ENCODE assay signal across 8 cellular contexts in the genomic region with DNA sequence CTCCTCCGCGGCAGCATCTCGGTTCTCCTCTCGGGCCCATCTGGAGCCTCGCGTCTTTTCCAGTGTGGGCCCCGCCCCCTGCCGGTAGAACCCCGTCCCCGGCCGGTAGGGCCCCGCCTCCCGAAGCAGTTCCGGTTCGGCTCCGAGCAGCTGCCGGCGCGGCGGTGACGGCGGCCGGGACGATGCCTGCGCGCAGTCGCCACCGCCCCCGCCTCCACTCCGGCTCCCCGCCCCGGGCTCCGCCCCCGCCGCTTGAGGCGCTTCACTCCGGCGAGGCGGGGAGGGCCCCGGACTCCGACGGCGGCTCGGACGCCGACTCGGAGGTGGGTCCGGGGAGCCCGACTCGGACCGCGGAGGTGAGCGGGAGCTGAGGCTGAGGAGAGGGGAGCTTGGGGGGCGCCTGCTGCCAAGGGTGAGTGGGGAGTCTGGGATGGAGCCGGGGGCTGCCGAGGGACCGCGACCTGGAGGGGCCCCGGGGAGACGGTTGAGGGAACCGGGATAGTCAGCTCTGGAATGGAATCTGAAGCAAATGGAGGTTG. TPM values are rescaled to one million over a fixed set of nuclear protein-coding genes. Genes with fewer than 3 reads are reported as not detected.
DNase-seq lines count a peak whose midpoint lies in the region; ATAC-seq and TF ChIP-seq lines count a peak whose summit lies in the region.

A gene (plus strand): TSS at position 290 of the 539 bp plus-strand sequence. CDS start 38,873 bp downstream, outside the sequence.

- intact Hi-C loops in vagina (cut with DNase I): loop anchor here (5.0 kb wide), 1 partner anchor 121 kb away; no protein-coding TSS in a partner anchor

- peak within 1 kb of the TSS; percentile 95 for H3K4me3 ChIP-seq in astrocyte of the cerebellum (ENCODE audit: low read depth, low read length)
- peak within 1 kb of the TSS; percentile 60 to 98 for H3K4me3 ChIP-seq in vagina

- peaks cover 47% of the 10 kb centered on the region for H3K4me1 ChIP-seq in vagina

- no peaks in the 10 kb centered on the region for H3K36me3 ChIP-seq in vagina

- CTCF ChIA-PET in GM10248 (lab: Yijun Ruan, JAX): interaction anchor here (0.9 to 4.2 kb wide), 8 partner anchors 10 to 125 kb away, joined by 3 to 22 read pairs (median 4); a partner anchor contains a TSS

- TF ChIP-seq CTCF in GM10248 (IDR thresholded peaks at IDR 0.05; ENCODE audit: control extremely low read depth, extremely low read depth, low read depth, missing control alignments): peak; percentile 0
- TF ChIP-seq CTCF in astrocyte of the cerebellum (IDR thresholded peaks at IDR 0.05; ENCODE audit: low read depth, low read length, missing control alignments): peak; percentile 20
- TF ChIP-seq CTCF in vagina (IDR thresholded peaks at IDR 0.05): peak in 2 of 3 experiments; percentile 38 to 55

- peak; percentile 100 for DNase-seq in GM10248 (ENCODE audit: extremely low spot score)
- peak; percentile 73 for DNase-seq in NCI-H187 (lab: John Stamatoyannopoulos, UW)
- peak; percentile 96 for DNase-seq in T1000 (lab: John Stamatoyannopoulos, UW)
- peak; percentile 88 for DNase-seq in astrocyte of the cerebellum (ENCODE audit: low read depth)
- peak; percentile 100 for DNase-seq in hepatic stellate cell (ENCODE audit: low spot score)
- peak; percentile 88 for DNase-seq in renal cortical epithelial cell (ENCODE audit: low read depth)
- peak in 1 of 2 donors; percentile 96 for DNase-seq in vagina (ENCODE audit: extremely low spot score in 2 of 2)

- peak; percentile 85 for ATAC-seq in HG02588 (IDR thresholded peaks at IDR 0.05; ENCODE audit: unreplicated experiment)

- H3K27me3 ChIP-seq in vagina: no peaks in the 10 kb centered on the region

- POLR2A ChIA-PET in GM10248 (lab: Yijun Ruan, JAX): interaction anchor here (0.6 to 0.7 kb wide), 2 partner anchors 12 to 82 kb away, joined by 3 to 4 read pairs; no protein-coding TSS in a partner anchor

- no peaks in the 10 kb centered on the region for H3K9me3 ChIP-seq in vagina

- in situ Hi-C loops in astrocyte of the cerebellum (cut with HindIII; ENCODE audit: low sequenced_read_pairs): no loop called here

- H3K27ac ChIP-seq in vagina: peak within 1 kb of the TSS; percentile 99

- TF ChIP-seq POLR2A in vagina (IDR thresholded peaks at IDR 0.05): peak in 1 of 2 donors; percentile 92

RNA-seq across cellular contexts. Expression of the gene that starts here (rescaled TPM):
- total RNA-seq in renal cortical epithelial cell (36.4 and 41.3 TPM in 2 replicates), vagina (42.7 TPM)
